In the genomic region with DNA sequence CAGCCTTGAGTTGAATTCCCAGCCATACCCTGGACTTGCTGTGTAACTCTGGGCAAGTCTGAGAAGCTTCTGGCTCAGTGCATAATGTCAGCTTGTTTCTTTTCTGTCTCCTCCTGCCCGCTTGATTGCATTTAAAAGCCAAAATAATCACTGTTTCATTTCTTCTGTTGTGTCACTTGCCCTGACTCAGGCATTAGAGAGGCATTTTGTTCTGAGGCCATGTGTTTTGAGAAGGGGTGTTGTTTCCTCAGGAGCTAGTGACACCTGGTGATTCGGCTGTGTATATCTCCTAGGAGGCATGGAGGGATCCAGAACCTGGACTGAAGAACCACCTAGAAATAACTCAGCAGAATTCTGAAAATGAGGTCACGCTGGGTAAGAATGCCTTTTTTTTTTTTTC, we compare ENCODE assay signal across 1 cellular context.
TF ChIP-seq lines count a peak whose summit lies in the region.

No MANE protein-coding gene starts in this region.

TF ChIP-seq in HEK293, 187 proteins besides CTCF, POLR2A, EP300 and RAD21 (continued from another document):
- TF ChIP-seq PRDM4 (tag by site-specific recombination; IDR thresholded peaks at IDR 0.05), result no peak
